In the genomic region with DNA sequence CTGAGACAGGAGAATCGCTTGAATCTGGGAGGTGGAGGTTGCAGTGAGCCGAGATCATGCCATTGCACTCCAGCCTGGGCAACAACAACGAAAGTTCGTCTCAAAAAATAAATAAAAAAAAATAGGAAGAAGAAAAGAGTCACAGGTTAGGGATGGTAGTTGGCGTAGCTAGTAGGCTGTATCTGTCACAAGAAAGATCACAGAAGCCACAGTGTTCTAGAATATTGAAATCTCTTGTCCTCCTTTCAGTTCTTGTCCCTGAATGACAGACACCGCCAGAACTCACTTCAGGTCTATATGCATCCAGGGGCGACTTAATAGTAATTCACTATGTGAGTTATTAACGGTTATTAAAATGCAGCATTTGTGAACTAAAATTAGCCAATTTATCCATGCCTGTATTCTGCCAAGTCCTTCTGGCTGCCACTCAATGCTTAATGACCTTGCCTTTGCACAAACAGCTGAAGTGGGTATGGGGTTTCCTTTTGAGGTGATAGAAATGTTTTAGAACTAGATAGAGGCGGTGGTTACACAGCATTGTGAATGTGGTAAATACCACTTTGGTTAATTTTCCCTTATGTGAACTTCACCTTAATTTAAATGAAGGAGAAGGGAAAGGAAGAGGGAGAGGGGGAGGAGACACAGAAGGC, we compare ENCODE assay signal across 14 cellular contexts. TPM values are rescaled to one million over a fixed set of nuclear protein-coding genes. Genes with fewer than 3 reads are reported as not detected.
DNase-seq lines count a peak whose midpoint lies in the region; ATAC-seq and TF ChIP-seq lines count a peak whose summit lies in the region.
"Had no signal": no experiment of that assay in that cellular context is flagged by ENCODE, and none has a peak within 500 bp of the region (broad histone marks: within the 10 kb centered on the region; RNA-seq: fewer than 3 reads in every experiment).

No MANE protein-coding gene starts in this region.

- peak overlapping the region; percentile 17 for H3K27ac Mint-ChIP-seq in activated CD8-positive, alpha-beta memory T cell treated with anti-CD3 and anti-CD28 coated beads, Interleukin-2, amount 10 ng/mL, durations not matched to agents 7 days and 5 days
- H3K27ac Mint-ChIP-seq in T-helper 17 cell = peak overlapping the region; percentile 76
- H3K27ac Mint-ChIP-seq: activated CD4-positive, alpha-beta memory T cell treated with anti-CD3 and anti-CD28 coated beads for 36 hours had no signal

- no peaks in the 10 kb centered on the region for H3K36me3 ChIP-seq in psoas muscle (ENCODE audit: insufficient read depth in 1 of 2, low read depth in 1 of 2)
- H3K36me3 ChIP-seq: adrenal gland, SJCRH30, stomach had no signal

- no peaks in the 10 kb centered on the region for H3K36me3 Mint-ChIP-seq in activated CD8-positive, alpha-beta memory T cell treated with anti-CD3 and anti-CD28 coated beads, Interleukin-2, amount 10 ng/mL, durations not matched to agents 7 days and 5 days
- no peaks in the 10 kb centered on the region for H3K36me3 Mint-ChIP-seq in T-helper 17 cell (ENCODE audit: low read depth)
- H3K36me3 Mint-ChIP-seq: activated CD4-positive, alpha-beta memory T cell treated with anti-CD3 and anti-CD28 coated beads for 36 hours had no signal

- H3K9me3 ChIP-seq in T-helper 17 cell (ENCODE audit: control insufficient read depth, low read length, poor library complexity, severe bottlenecking) (no peaks in the 10 kb centered on the region), psoas muscle (no peaks in the 10 kb centered on the region)
- H3K9me3 ChIP-seq: adrenal gland, SJCRH30, stomach had no signal

- 29 to 51% (median 30%) methylated on average over 9 of the region's 9 CpGs for WGBS in psoas muscle, 3 donors

- intact Hi-C loops in psoas muscle (cut with DNase I) = no loop called here

- CTCF ChIA-PET in activated CD8-positive, alpha-beta memory T cell treated with anti-CD3 and anti-CD28 coated beads, Interleukin-2, amount 10 ng/mL, durations not matched to agents 7 days and 5 days (lab: Charles Lee) = interaction anchor here (0.7 to 3.4 kb wide), 3 partner anchors 14 to 822 kb away, joined by 3 to 16 read pairs (median 4); no protein-coding TSS in a partner anchor

- H3K4me3 Mint-ChIP-seq in activated CD8-positive, alpha-beta memory T cell treated with anti-CD3 and anti-CD28 coated beads, Interleukin-2, amount 10 ng/mL, durations not matched to agents 7 days and 5 days = no peak overlapping the region
- peak overlapping the region; percentile 55 for H3K4me3 Mint-ChIP-seq in T-helper 17 cell
- H3K4me3 Mint-ChIP-seq: activated CD4-positive, alpha-beta memory T cell treated with anti-CD3 and anti-CD28 coated beads for 36 hours had no signal

- H3K27me3 Mint-ChIP-seq in activated CD8-positive, alpha-beta memory T cell treated with anti-CD3 and anti-CD28 coated beads, Interleukin-2, amount 10 ng/mL, durations not matched to agents 7 days and 5 days = no peaks in the 10 kb centered on the region
- H3K27me3 Mint-ChIP-seq in T-helper 17 cell = no peaks in the 10 kb centered on the region
- H3K27me3 Mint-ChIP-seq: activated CD4-positive, alpha-beta memory T cell treated with anti-CD3 and anti-CD28 coated beads for 36 hours had no signal

- peak overlapping the region; percentile 32 for H3K4me3 ChIP-seq in psoas muscle
- H3K4me3 ChIP-seq: adrenal gland, SJCRH30, stomach had no signal

- DNase-seq in activated CD8-positive, alpha-beta memory T cell treated with anti-CD3 and anti-CD28 coated beads, Interleukin-2, amount 10 ng/mL, durations not matched to agents 7 days and 5 days = no peak
- DNase-seq in activated CD8-positive, alpha-beta memory T cell treated with anti-CD3 and anti-CD28 coated beads for 24 hours = no peak
- DNase-seq in NCI-H1436 (lab: John Stamatoyannopoulos, UW) (peak; percentile 48), T-helper 17 cell (no peak), psoas muscle (no peak), substantia nigra (lab: John Stamatoyannopoulos, UW) (no peak)
- DNase-seq: activated CD4-positive, alpha-beta memory T cell treated with anti-CD3 and anti-CD28 coated beads for 36 hours; adrenal gland; KG1; NCI-H1694 treated with DMSO at 0.1 percent for 48 hours; SJCRH30; stomach had no signal

- H3K27me3 ChIP-seq in psoas muscle (ENCODE audit: insufficient read depth in 3 of 3, low read length in 2 of 3) = no peaks in the 10 kb centered on the region
- H3K27me3 ChIP-seq: adrenal gland, SJCRH30, stomach had no signal

- no peak for TF ChIP-seq CTCF in psoas muscle (IDR thresholded peaks at IDR 0.05)

- peaks cover 9% of the 10 kb centered on the region for H3K4me1 Mint-ChIP-seq in activated CD8-positive, alpha-beta memory T cell treated with anti-CD3 and anti-CD28 coated beads, Interleukin-2, amount 10 ng/mL, durations not matched to agents 7 days and 5 days
- peaks cover 3% of the 10 kb centered on the region for H3K4me1 Mint-ChIP-seq in T-helper 17 cell

- H3K4me1 ChIP-seq in psoas muscle = peaks cover 10% of the 10 kb centered on the region
- H3K4me1 ChIP-seq: SJCRH30 had no signal

- peak; percentile 23 for ATAC-seq in activated CD8-positive, alpha-beta memory T cell treated with anti-CD3 and anti-CD28 coated beads, Interleukin-2, amount 10 ng/mL, durations not matched to agents 7 days and 5 days
- ATAC-seq in T-helper 17 cell (no peak), psoas muscle (peak in 3 of 4 donors; percentile 38 to 69 (median 60)), HG02885 (IDR thresholded peaks at IDR 0.05; ENCODE audit: poor library complexity, unreplicated experiment) (no peak), HG03457 (IDR thresholded peaks at IDR 0.05; ENCODE audit: unreplicated experiment) (no peak)

- H3K9me3 Mint-ChIP-seq in activated CD8-positive, alpha-beta memory T cell treated with anti-CD3 and anti-CD28 coated beads, Interleukin-2, amount 10 ng/mL, durations not matched to agents 7 days and 5 days (ENCODE audit: low read depth) = no peaks in the 10 kb centered on the region

- H3K27ac ChIP-seq in psoas muscle = peak overlapping the region; percentile 62
- H3K27ac ChIP-seq in substantia nigra (ENCODE audit: low read depth, low read length, poor library complexity, severe bottlenecking) = no peak overlapping the region
- H3K27ac ChIP-seq: adrenal gland, SJCRH30, stomach had no signal

RNA-seq across cellular contexts. Expression of a gene that starts 41.3 kb away (rescaled TPM):
- total RNA-seq in activated CD8-positive, alpha-beta memory T cell treated with anti-CD3 and anti-CD28 coated beads, Interleukin-2, amount 10 ng/mL, durations not matched to agents 7 days and 5 days = 10 to 100 TPM; 39.4 to 45.2 TPM
- total RNA-seq in T-helper 17 cell (10 to 100 TPM; 42.7 to 50.3 TPM), psoas muscle (10 to 100 TPM; 17.7 to 42.9 (median 22.4) TPM)
- 1 to 10 TPM; 4.7 to 9.5 (median 8.2) TPM for polyA plus RNA-seq in psoas muscle

Comparison
In these comparisons a context has a peak if more than half of its experiments do, and no peak if none do; other contexts are left out.
1. ATAC-seq: peak in activated CD8-positive, alpha-beta memory T cell treated with anti-CD3 and anti-CD28 coated beads, Interleukin-2, amount 10 ng/mL, durations not matched to agents 7 days and 5 days (single experiment) and psoas muscle (3 of 4); none in T-helper 17 cell (single experiment), HG02885 (single experiment) and HG03457 (single experiment).